Comparison of ENCODE assay signal across 15 cellular contexts in the genomic region with DNA sequence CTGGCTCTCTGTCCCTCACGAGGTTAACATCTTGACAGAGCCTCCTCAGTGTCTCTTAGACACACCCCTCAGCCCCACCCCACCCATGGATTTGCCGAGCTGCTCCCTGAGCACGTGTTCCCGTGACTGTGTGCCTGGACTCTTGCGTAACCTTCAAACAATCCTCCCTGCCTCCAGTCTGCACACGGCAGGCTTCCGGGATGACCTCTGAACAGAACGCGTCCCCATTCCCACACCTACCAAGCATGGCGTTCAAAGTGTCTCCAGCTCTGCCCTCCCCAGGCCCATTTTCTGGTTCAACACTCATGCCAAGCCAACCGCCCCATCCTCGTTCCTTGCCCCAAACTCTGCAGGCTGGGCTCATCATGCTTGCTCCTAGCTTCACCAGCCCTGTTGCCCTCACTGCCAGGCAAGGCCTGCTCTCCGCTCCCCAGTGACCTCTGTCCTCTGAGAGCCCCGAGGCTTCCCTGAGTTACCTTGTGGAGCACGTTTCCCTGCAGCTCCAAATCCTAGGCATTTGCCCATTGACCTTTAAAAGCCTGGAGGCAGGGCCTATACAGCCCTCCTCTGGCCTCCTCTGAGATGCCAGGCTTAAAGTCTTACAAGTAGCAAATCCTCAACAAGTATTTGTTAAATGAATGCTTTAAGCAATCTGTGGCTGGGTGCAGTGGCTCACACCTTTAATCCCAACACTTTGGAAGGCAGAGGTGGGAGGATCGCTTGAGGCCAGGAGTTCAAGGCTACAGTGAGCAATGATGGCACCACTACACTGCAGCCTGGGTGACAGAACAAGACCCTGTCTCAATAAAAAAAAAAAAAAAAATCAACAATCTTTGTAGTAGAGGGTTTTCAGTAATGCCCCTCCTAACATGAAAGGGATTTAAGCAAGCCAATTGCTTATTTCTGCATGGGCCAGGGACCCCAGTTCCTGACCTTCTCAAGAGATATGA. TPM values are rescaled to one million over a fixed set of nuclear protein-coding genes. Genes with fewer than 3 reads are reported as not detected.
DNase-seq lines count a peak whose midpoint lies in the region; ATAC-seq, FAIRE-seq and TF ChIP-seq lines count a peak whose summit lies in the region.
"Had no signal": no experiment of that assay in that cellular context is flagged by ENCODE, and none has a peak within 500 bp of the region (broad histone marks: within the 10 kb centered on the region; RNA-seq: fewer than 3 reads in every experiment).

No MANE protein-coding gene starts in this region.

- no peak overlapping the region for H4K8ac ChIP-seq in IMR-90 (ENCODE audit: low read depth in 2 of 2, low read length in 2 of 2)

- peaks cover 11% of the 10 kb centered on the region for H3K9me3 Mint-ChIP-seq in glutamatergic neuron (ENCODE audit: unreplicated experiment)
- H3K9me3 Mint-ChIP-seq: activated T-helper 2 cell treated with anti-CD3 and anti-CD28 coated beads, Interferon-gamma antibody, Interleukin-2, Interleukin-4, amounts not matched to agents 10 μg/mL and 5 μg/mL and 100 μg/mL, durations not matched to agents 14 hours and 24 hours and 36 hours; nephron had no signal

- H2BK120ac ChIP-seq in IMR-90 (ENCODE audit: low read depth, low read length): no peak overlapping the region

- H3K27me3 Mint-ChIP-seq in glutamatergic neuron (ENCODE audit: unreplicated experiment): peaks cover 3% of the 10 kb centered on the region

- BruUV-seq in A673 (replicated peaks; lab: Mats Ljungman, UMichigan): no TSS peak
- no TSS peak for BruUV-seq in IMR-90 (replicated peaks; lab: Mats Ljungman, UMichigan)

- peaks cover 8% of the 10 kb centered on the region for H3K36me3 Mint-ChIP-seq in glutamatergic neuron (ENCODE audit: unreplicated experiment)

- H3K27me3 ChIP-seq in A673 (replicated peaks; ENCODE audit: insufficient read depth, low read depth, low read length, poor library complexity): no peaks in the 10 kb centered on the region
- peaks cover 7% of the 10 kb centered on the region for H3K27me3 ChIP-seq in IMR-90 (ENCODE audit: control insufficient read depth, insufficient read depth, low read length)
- H3K27me3 ChIP-seq in bronchial epithelial cell (ENCODE audit: control insufficient read depth, insufficient read depth, low read length): no peaks in the 10 kb centered on the region
- H3K27me3 ChIP-seq in left lung: peaks cover 0 to 9% of the 10 kb centered on the region in 2 donors

- peaks cover 4% of the 10 kb centered on the region for H3K4me1 Mint-ChIP-seq in glutamatergic neuron (ENCODE audit: low read depth, unreplicated experiment)

- H3K9ac ChIP-seq in IMR-90 (ENCODE audit: low read depth, low read length): no peak overlapping the region

- WGBS in IMR-90 (ENCODE audit: extremely low coverage in 2 of 2, insufficient read length in 1 of 2), 2 experiments: 38% methylated on average over 6 of the region's 16 CpGs; no CpG with 5 or more reads in 1 of the 2 experiments

- dilution Hi-C loops in IMR-90 (cut with HindIII; ENCODE audit: low sequenced_read_pairs, unreplicated experiment): no loop called here

- H3K4me1 ChIP-seq in A673 (ENCODE audit: insufficient read depth, low read length, poor library complexity, severe bottlenecking): no peaks in the 10 kb centered on the region
- peaks cover 5% of the 10 kb centered on the region for H3K4me1 ChIP-seq in IMR-90 (ENCODE audit: control insufficient read depth, insufficient read depth, low read length)
- no peaks in the 10 kb centered on the region for H3K4me1 ChIP-seq in left lung

- H3K4me2 ChIP-seq in IMR-90 (ENCODE audit: low read depth, low read length): no peak overlapping the region

- in situ Hi-C loops in IMR-90 (cut with MboI; ENCODE audit: low sequenced_read_pairs): no loop called here

- H2BK20ac ChIP-seq in IMR-90 (ENCODE audit: low read depth, low read length): no peak overlapping the region

- no peak overlapping the region for H3K56ac ChIP-seq in IMR-90 (ENCODE audit: extremely low read depth, insufficient read depth, low read length)

- FAIRE-seq in bronchial epithelial cell (lab: Jason Lieb, UNC) (no peak), RCC 7860 (lab: Jason Lieb, UNC) (no peak)

- no peak overlapping the region for H3K14ac ChIP-seq in IMR-90 (replicated peaks; ENCODE audit: low read depth, low read length)

- ATAC-seq in IMR-90 (ENCODE audit: low read depth) (no peak), left lung (peak; percentile 10), GM21619 (IDR thresholded peaks at IDR 0.05; ENCODE audit: unreplicated experiment) (no peak)

- H2BK5ac ChIP-seq in IMR-90 (ENCODE audit: low read depth, low read length, poor library complexity, severe bottlenecking): no peak overlapping the region

- H3K27ac Mint-ChIP-seq in glutamatergic neuron (ENCODE audit: unreplicated experiment): no peak overlapping the region
- H3K27ac Mint-ChIP-seq: activated T-helper 2 cell treated with anti-CD3 and anti-CD28 coated beads, Interferon-gamma antibody, Interleukin-2, Interleukin-4, amounts not matched to agents 10 μg/mL and 5 μg/mL and 100 μg/mL, durations not matched to agents 14 hours and 24 hours and 36 hours had no signal

- DNase-seq in A673 (ENCODE audit: low spot score) (peak; percentile 23), IMR-90 (no peak), bronchial epithelial cell (ENCODE audit: low read depth) (peak; percentile 22), left lung (no peak), glutamatergic neuron (no peak), RCC 7860 (ENCODE audit: low spot score) (no peak)
- no peak for DNase-seq in stimulated activated CD4-positive, alpha-beta T cell treated with anti-CD3 and anti-CD28 coated beads, Interleukin-12 subunit alpha, Interleukin-12 subunit beta, amount 100 ng/mL, for 4 hours
- DNase-seq: activated CD4-positive, alpha-beta T cell treated with anti-CD3 and anti-CD28 coated beads for 4 hours; islet precursor cell; MM.1S; NCI-H510A treated with DMSO at 0.1 percent for 48 hours had no signal

- H2AK5ac ChIP-seq in IMR-90 (ENCODE audit: low read depth, low read length): no peak overlapping the region

- H3K9me1 ChIP-seq in IMR-90 (ENCODE audit: insufficient read depth, low read length): no peaks in the 10 kb centered on the region

- no peaks in the 10 kb centered on the region for H4K20me1 ChIP-seq in IMR-90 (ENCODE audit: insufficient read depth, low read length)

- H2AFZ ChIP-seq in IMR-90 (replicated peaks; ENCODE audit: low read length, poor library complexity): no peak overlapping the region

- no peak overlapping the region for H3K27ac ChIP-seq in A673 (ENCODE audit: low read depth, low read length, poor library complexity, severe bottlenecking)
- no peak overlapping the region for H3K27ac ChIP-seq in IMR-90 (ENCODE audit: insufficient read depth, low read length)
- no peak overlapping the region for H3K27ac ChIP-seq in left lung

- H2BK15ac ChIP-seq in IMR-90 (ENCODE audit: low read depth, low read length): no peak overlapping the region

- TF ChIP-seq POLR2A in IMR-90 (IDR thresholded peaks at IDR 0.05; ENCODE audit: low read depth, low read length): no peak

- H4K91ac ChIP-seq in IMR-90 (ENCODE audit: insufficient read depth, low read depth, low read length): no peak overlapping the region

- no peak overlapping the region for H4K5ac ChIP-seq in IMR-90 (ENCODE audit: low read depth, low read length)

- CTCF ChIA-PET in A673 (lab: Charles Lee): no interaction called here
- CTCF ChIA-PET in IMR-90 (lab: Yijun Ruan, JAX): no interaction called here

- TF ChIP-seq CTCF in A673 (conservative IDR thresholded peaks at IDR 0.05; ENCODE audit: low read depth, low read length): no peak
- TF ChIP-seq CTCF in IMR-90 (conservative IDR thresholded peaks at IDR 0.05; ENCODE audit: low read depth, low read length): no peak
- TF ChIP-seq CTCF in bronchial epithelial cell (IDR thresholded peaks at IDR 0.05; ENCODE audit: insufficient read depth, low read length, severe bottlenecking): no peak
- no peak for TF ChIP-seq CTCF in left lung (IDR thresholded peaks at IDR 0.05)
- TF ChIP-seq CTCF in glutamatergic neuron (IDR thresholded peaks at IDR 0.05; ENCODE audit: partially characterized antibody, unreplicated experiment): no peak

- TF ChIP-seq RAD21 in IMR-90 (IDR thresholded peaks at IDR 0.05; ENCODE audit: low read length): no peak

- H3K4me3 ChIP-seq in A673 (ENCODE audit: low read depth, low read length, poor library complexity, severe bottlenecking): no peak overlapping the region
- H3K4me3 ChIP-seq in IMR-90 (ENCODE audit: insufficient read depth, low read depth, low read length): no peak overlapping the region
- H3K4me3 ChIP-seq in bronchial epithelial cell (ENCODE audit: low read depth, low read length): no peak overlapping the region
- no peak overlapping the region for H3K4me3 ChIP-seq in left lung

- no peaks in the 10 kb centered on the region for H3K9me3 ChIP-seq in A673 (ENCODE audit: low read depth, low read length, poor library complexity, severe bottlenecking)
- H3K9me3 ChIP-seq in IMR-90 (ENCODE audit: control insufficient read depth, insufficient read depth, low read length): no peaks in the 10 kb centered on the region
- no peaks in the 10 kb centered on the region for H3K9me3 ChIP-seq in left lung

- intact Hi-C loops in A673 (cut with micrococcal nuclease; ENCODE audit: unreplicated experiment): no loop called here
- intact Hi-C loops in IMR-90 (cut with micrococcal nuclease): no loop called here
- intact Hi-C loops in left lung (cut with DNase I): no loop called here

- no peaks in the 10 kb centered on the region for H3K79me1 ChIP-seq in IMR-90 (ENCODE audit: low read depth in 1 of 2, low read length in 2 of 2)

- no peaks in the 10 kb centered on the region for H3K36me3 ChIP-seq in A673 (ENCODE audit: insufficient read depth, low read length, poor library complexity, severe bottlenecking)
- H3K36me3 ChIP-seq in IMR-90 (ENCODE audit: control insufficient read depth, insufficient read depth, low read length): no peaks in the 10 kb centered on the region
- H3K36me3 ChIP-seq in bronchial epithelial cell (ENCODE audit: control insufficient read depth, insufficient read depth, low read length): no peaks in the 10 kb centered on the region
- no peaks in the 10 kb centered on the region for H3K36me3 ChIP-seq in left lung

- no peak overlapping the region for H3K4ac ChIP-seq in IMR-90 (ENCODE audit: low read depth, low read length)

- no peak overlapping the region for H3K18ac ChIP-seq in IMR-90 (ENCODE audit: low read depth, low read length)

- H3K4me3 Mint-ChIP-seq in glutamatergic neuron (ENCODE audit: unreplicated experiment): no peak overlapping the region
- H3K4me3 Mint-ChIP-seq: nephron had no signal

- POLR2A ChIA-PET in A673 (lab: Charles Lee; ENCODE audit: low non-redundant PET) (no interaction called here), IMR-90 (lab: Charles Lee; ENCODE audit: unreplicated experiment) (no interaction called here)

- no peak overlapping the region for H3K23ac ChIP-seq in IMR-90 (ENCODE audit: low read depth, low read length)

- no peak overlapping the region for H2AK9ac ChIP-seq in IMR-90 (replicated peaks; ENCODE audit: low read depth, low read length, poor library complexity)

RNA-seq across cellular contexts. Expression of a gene that starts 5.0 kb away (rescaled TPM):
- total RNA-seq in A673 (2021) (0.13 TPM in 1 of 2 replicates, not detected in the other), IMR-90 (2012; rRNA removed) (under 0.01 and 0.18 TPM in 2 replicates), bronchial epithelial cell (under 0.01 TPM in 1 of 2 replicates, not detected in the other), left lung (1 to 10 TPM; 2.8 to 2.9 TPM), glutamatergic neuron (ENCODE audit: unreplicated experiment) (6.3 TPM)
- 0.34 and 0.39 TPM in 2 replicates for polyA plus RNA-seq in IMR-90 (2012; rRNA removed)
- 0.59 and 0.64 TPM in 2 replicates for polyA plus RNA-seq in IMR-90 (2012; cell fraction: cytosol; rRNA removed)
- 0.41 and 0.46 TPM in 2 replicates for polyA plus RNA-seq in IMR-90 (2012; cell fraction: nucleus; rRNA removed; ENCODE audit: low replicate concordance)
- total RNA-seq: activated T-helper 2 cell treated with anti-CD3 and anti-CD28 coated beads, Interferon-gamma antibody, Interleukin-2, Interleukin-4, amounts not matched to agents 10 μg/mL and 5 μg/mL and 100 μg/mL, durations not matched to agents 14 hours and 24 hours and 36 hours; Daoy had no signal

RNA-seq across cellular contexts. Expression of a gene that starts 38.3 kb away (rescaled TPM):
- total RNA-seq in A673 (2021) (not detected in 2 replicates), IMR-90 (2012; rRNA removed) (not detected in 2 replicates), bronchial epithelial cell (0.13 TPM in 1 of 2 replicates, not detected in the other), left lung (1 to 10 TPM; 3.2 to 5.0 TPM), glutamatergic neuron (ENCODE audit: unreplicated experiment) (not detected)
- not detected in 2 replicates for polyA plus RNA-seq in IMR-90 (2012; rRNA removed)
- not detected in 2 replicates for polyA plus RNA-seq in IMR-90 (2012; cell fraction: cytosol; rRNA removed)
- not detected in 2 replicates for polyA plus RNA-seq in IMR-90 (2012; cell fraction: nucleus; rRNA removed; ENCODE audit: low replicate concordance)
- total RNA-seq: activated T-helper 2 cell treated with anti-CD3 and anti-CD28 coated beads, Interferon-gamma antibody, Interleukin-2, Interleukin-4, amounts not matched to agents 10 μg/mL and 5 μg/mL and 100 μg/mL, durations not matched to agents 14 hours and 24 hours and 36 hours; Daoy had no signal

Comparison
In these comparisons a context has a peak if more than half of its experiments do, and no peak if none do; other contexts are left out.
1. DNase-seq: peak in A673 (single experiment) and bronchial epithelial cell (single experiment); none in IMR-90 (single experiment), left lung (0 of 2), glutamatergic neuron (single experiment), RCC 7860 (single experiment) and stimulated activated CD4-positive, alpha-beta T cell treated with anti-CD3 and anti-CD28 coated beads, Interleukin-12 subunit alpha, Interleukin-12 subunit beta, amount 100 ng/mL, for 4 hours (single experiment).